18 cellular contexts compared by ENCODE assay signal in the genomic region with DNA sequence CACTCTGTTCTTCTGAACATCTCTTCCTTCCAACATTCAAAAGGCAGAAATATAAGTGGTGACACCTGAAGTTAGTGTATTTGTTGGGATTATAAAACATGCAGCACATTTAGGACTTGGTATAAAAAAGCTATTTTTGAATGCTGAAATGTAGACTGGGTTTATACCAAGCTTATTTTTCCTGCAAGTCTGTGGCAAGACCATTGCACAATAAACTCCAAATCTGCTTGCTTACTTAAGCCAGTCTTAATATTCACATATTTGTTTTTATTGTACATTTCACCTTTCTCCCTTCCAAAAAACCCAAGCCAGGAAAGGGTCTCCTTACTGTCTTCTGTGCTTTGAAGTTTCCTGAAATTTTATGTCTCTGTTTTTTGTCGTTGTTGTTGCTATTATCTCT.
DNase-seq lines count a peak whose midpoint lies in the region; ATAC-seq and TF ChIP-seq lines count a peak whose summit lies in the region.
"Had no signal": no experiment of that assay in that cellular context is flagged by ENCODE, and none has a peak within 500 bp of the region (broad histone marks: within the 10 kb centered on the region; RNA-seq: fewer than 3 reads in every experiment).

No MANE protein-coding gene starts in this region.

- H3K4me3 Mint-ChIP-seq in activated CD8-positive, alpha-beta memory T cell treated with anti-CD3 and anti-CD28 coated beads, Interleukin-2, amount 10 ng/mL, durations not matched to agents 7 days and 5 days = no peak overlapping the region
- no peak overlapping the region for H3K4me3 Mint-ChIP-seq in stimulated activated effector memory CD8-positive, alpha-beta T cell treated with anti-CD3 and anti-CD28 coated beads, Interleukin-12 subunit alpha, Interleukin-12 subunit beta, amount 100 ng/mL, for 72 hours
- H3K4me3 Mint-ChIP-seq: B cell had no signal

- H3K4me3 ChIP-seq in HUES6 (ENCODE audit: low read depth, low read length) = no peak overlapping the region
- no peak overlapping the region for H3K4me3 ChIP-seq in fibroblast of pulmonary artery (replicated peaks; ENCODE audit: low read depth, low read length)
- H3K4me3 ChIP-seq in skeletal muscle tissue (ENCODE audit: low read length in 3 of 3) = no peak overlapping the region
- H3K4me3 ChIP-seq: K562 had no signal

- H3K9me3 ChIP-seq in HUES6 (ENCODE audit: control insufficient read depth, insufficient read depth, low read depth, low read length) = no peaks in the 10 kb centered on the region
- H3K9me3 ChIP-seq in skeletal muscle tissue (ENCODE audit: control insufficient read depth in 3 of 3, low read length in 3 of 3) = no peaks in the 10 kb centered on the region
- H3K9me3 ChIP-seq: SK-N-SH had no signal

- H3K27ac ChIP-seq in HUES6 (ENCODE audit: low read depth, low read length) = 0 out of 2 replicates have a peak overlapping the region, but pooled peaks have one; percentile 12
- H3K27ac ChIP-seq in skeletal muscle tissue (ENCODE audit: low read depth, low read length) = peak overlapping the region; percentile 32

- no peaks in the 10 kb centered on the region for H3K4me1 Mint-ChIP-seq in activated CD8-positive, alpha-beta memory T cell treated with anti-CD3 and anti-CD28 coated beads, Interleukin-2, amount 10 ng/mL, durations not matched to agents 7 days and 5 days
- H3K4me1 Mint-ChIP-seq in stimulated activated effector memory CD8-positive, alpha-beta T cell treated with anti-CD3 and anti-CD28 coated beads, Interleukin-12 subunit alpha, Interleukin-12 subunit beta, amount 100 ng/mL, for 72 hours = no peaks in the 10 kb centered on the region
- H3K4me1 Mint-ChIP-seq: B cell had no signal

- DNase-seq in cerebellar cortex (ENCODE audit: low spot score) = peak; percentile 25
- peak; percentile 6 for DNase-seq in fibroblast of pulmonary artery (ENCODE audit: low read depth)
- no peak for DNase-seq in activated CD8-positive, alpha-beta memory T cell treated with anti-CD3 and anti-CD28 coated beads, Interleukin-2, amount 10 ng/mL, durations not matched to agents 7 days and 5 days
- no peak for DNase-seq in stimulated activated effector memory CD8-positive, alpha-beta T cell treated with anti-CD3 and anti-CD28 coated beads, Interleukin-12 subunit alpha, Interleukin-12 subunit beta, amount 100 ng/mL, for 72 hours (ENCODE audit: low spot score in 2 of 2)
- no peak for DNase-seq in foreskin melanocyte
- DNase-seq: DMS79 treated with DMSO at 0.1 percent for 48 hours, HCEC 1CT, NCI-H1105 treated with DMSO at 0.1 percent for 48 hours, NCI-H1694, NCI-H510A, NCI-H774, RPMI8226, SHP77 treated with DMSO at 0.1 percent for 48 hours, SK-N-SH had no signal

- ATAC-seq in activated CD8-positive, alpha-beta memory T cell treated with anti-CD3 and anti-CD28 coated beads, Interleukin-2, amount 10 ng/mL, durations not matched to agents 7 days and 5 days = no peak
- ATAC-seq in stimulated activated effector memory CD8-positive, alpha-beta T cell treated with anti-CD3 and anti-CD28 coated beads, Interleukin-12 subunit alpha, Interleukin-12 subunit beta, amount 100 ng/mL, for 72 hours = no peak
- ATAC-seq: K562 had no signal

- H3K27me3 Mint-ChIP-seq in activated CD8-positive, alpha-beta memory T cell treated with anti-CD3 and anti-CD28 coated beads, Interleukin-2, amount 10 ng/mL, durations not matched to agents 7 days and 5 days = peaks cover 23% of the 10 kb centered on the region

- H3K27me3 ChIP-seq in HUES6 (ENCODE audit: control insufficient read depth, insufficient read depth, low read length) = no peaks in the 10 kb centered on the region
- H3K27me3 ChIP-seq in skeletal muscle tissue (ENCODE audit: control insufficient read depth in 3 of 3, insufficient read depth in 3 of 3, low read length in 3 of 3) = no peaks in the 10 kb centered on the region

- CTCF ChIA-PET in activated CD8-positive, alpha-beta memory T cell treated with anti-CD3 and anti-CD28 coated beads, Interleukin-2, amount 10 ng/mL, durations not matched to agents 7 days and 5 days (lab: Charles Lee) = interaction anchor here (1.3 kb wide), 1 partner anchor 32 kb away, joined by 3 read pairs; no protein-coding TSS in a partner anchor

- peaks cover 18% of the 10 kb centered on the region for H3K4me1 ChIP-seq in HUES6 (ENCODE audit: control insufficient read depth, insufficient read depth, low read length)
- H3K4me1 ChIP-seq in skeletal muscle tissue (ENCODE audit: control insufficient read depth in 3 of 3, insufficient read depth in 3 of 3, low read length in 3 of 3) = peaks cover 10 to 33% (median 12%) of the 10 kb centered on the region in 3 donors

- no peaks in the 10 kb centered on the region for H3K36me3 Mint-ChIP-seq in activated CD8-positive, alpha-beta memory T cell treated with anti-CD3 and anti-CD28 coated beads, Interleukin-2, amount 10 ng/mL, durations not matched to agents 7 days and 5 days
- H3K36me3 Mint-ChIP-seq in stimulated activated effector memory CD8-positive, alpha-beta T cell treated with anti-CD3 and anti-CD28 coated beads, Interleukin-12 subunit alpha, Interleukin-12 subunit beta, amount 100 ng/mL, for 72 hours = no peaks in the 10 kb centered on the region

- H3K27ac Mint-ChIP-seq in activated CD8-positive, alpha-beta memory T cell treated with anti-CD3 and anti-CD28 coated beads, Interleukin-2, amount 10 ng/mL, durations not matched to agents 7 days and 5 days = no peak overlapping the region
- H3K27ac Mint-ChIP-seq in stimulated activated effector memory CD8-positive, alpha-beta T cell treated with anti-CD3 and anti-CD28 coated beads, Interleukin-12 subunit alpha, Interleukin-12 subunit beta, amount 100 ng/mL, for 72 hours = no peak overlapping the region
- H3K27ac Mint-ChIP-seq: B cell had no signal

- H3K36me3 ChIP-seq in HUES6 (ENCODE audit: control insufficient read depth, insufficient read depth, low read length) (no peaks in the 10 kb centered on the region), skeletal muscle tissue (ENCODE audit: control insufficient read depth in 3 of 3, insufficient read depth in 3 of 3, low read length in 3 of 3) (no peaks in the 10 kb centered on the region)

- H3K9ac ChIP-seq in HUES6 (ENCODE audit: low read length) = no peak overlapping the region
- no peak overlapping the region for H3K9ac ChIP-seq in skeletal muscle tissue (ENCODE audit: low read depth in 1 of 3, low read length in 3 of 3)
- H3K9ac ChIP-seq: SK-N-SH had no signal

- no peaks in the 10 kb centered on the region for H3K9me3 Mint-ChIP-seq in activated CD8-positive, alpha-beta memory T cell treated with anti-CD3 and anti-CD28 coated beads, Interleukin-2, amount 10 ng/mL, durations not matched to agents 7 days and 5 days (ENCODE audit: low read depth)
- no peaks in the 10 kb centered on the region for H3K9me3 Mint-ChIP-seq in stimulated activated effector memory CD8-positive, alpha-beta T cell treated with anti-CD3 and anti-CD28 coated beads, Interleukin-12 subunit alpha, Interleukin-12 subunit beta, amount 100 ng/mL, for 72 hours

- no peak for TF ChIP-seq CTCF in fibroblast of pulmonary artery (IDR thresholded peaks at IDR 0.05; ENCODE audit: low read length, missing control alignments)

Comparison
In these comparisons a context has a peak if more than half of its experiments do, and no peak if none do; other contexts are left out.
1. DNase-seq: peak in cerebellar cortex (single experiment) and fibroblast of pulmonary artery (single experiment); none in activated CD8-positive, alpha-beta memory T cell treated with anti-CD3 and anti-CD28 coated beads, Interleukin-2, amount 10 ng/mL, durations not matched to agents 7 days and 5 days (single experiment), stimulated activated effector memory CD8-positive, alpha-beta T cell treated with anti-CD3 and anti-CD28 coated beads, Interleukin-12 subunit alpha, Interleukin-12 subunit beta, amount 100 ng/mL, for 72 hours (0 of 2) and foreskin melanocyte (single experiment).